In genomic region chr6:129603731-129604130, GRCh38 we compare ENCODE assay signal across 26 cellular contexts.
"Had no signal": no experiment of that assay in that cellular context is flagged by ENCODE, and none has a peak within 500 bp of the region (broad histone marks: within the 10 kb centered on the region; RNA-seq: fewer than 3 reads in every experiment).

No MANE protein-coding gene starts in this region.

- H3K4me3 Mint-ChIP-seq: activated CD4-positive, alpha-beta T cell treated with anti-CD3 and anti-CD28 coated beads, Interleukin-2, amount 10 ng/mL, durations not matched to agents 7 days and 5 days; activated CD8-positive, alpha-beta T cell treated with anti-CD3 and anti-CD28 coated beads for 36 hours; activated naive CD4-positive, alpha-beta T cell treated with anti-CD3 and anti-CD28 coated beads, Interleukin-2, amount 50 U/mL, for 24 hours; activated naive CD8-positive, alpha-beta T cell treated with anti-CD3 and anti-CD28 coated beads for 36 hours; activated naive CD8-positive, alpha-beta T cell treated with anti-CD3 and anti-CD28 coated beads, Interleukin-2, amount 50 U/mL, for 24 hours; activated T-cell treated with anti-CD3 and anti-CD28 coated beads, Interleukin-2, amount 50 U/mL, for 4 hours; activated T-helper 17 cell treated with anti-CD3 and anti-CD28 coated beads, Interleukin-2, amount 50 U/mL, for 72 hours; WTC11 had no signal

- H3K36me3 Mint-ChIP-seq: WTC11 had no signal

- H3K9me3 Mint-ChIP-seq: activated CD4-positive, alpha-beta T cell treated with anti-CD3 and anti-CD28 coated beads, Interleukin-2, amount 10 ng/mL, durations not matched to agents 7 days and 5 days; activated CD8-positive, alpha-beta T cell treated with anti-CD3 and anti-CD28 coated beads for 36 hours; activated naive CD4-positive, alpha-beta T cell treated with anti-CD3 and anti-CD28 coated beads, Interleukin-2, amount 50 U/mL, for 24 hours; activated naive CD8-positive, alpha-beta T cell treated with anti-CD3 and anti-CD28 coated beads for 36 hours; activated naive CD8-positive, alpha-beta T cell treated with anti-CD3 and anti-CD28 coated beads, Interleukin-2, amount 50 U/mL, for 24 hours; activated T-cell treated with anti-CD3 and anti-CD28 coated beads, Interleukin-2, amount 50 U/mL, for 4 hours; activated T-helper 17 cell treated with anti-CD3 and anti-CD28 coated beads, Interleukin-2, amount 50 U/mL, for 72 hours; WTC11 had no signal

- DNase-seq: activated CD4-positive, alpha-beta T cell treated with anti-CD3 and anti-CD28 coated beads for 1 hour; activated CD4-positive, alpha-beta T cell treated with anti-CD3 and anti-CD28 coated beads for 4 hours; activated CD4-positive, alpha-beta T cell treated with anti-CD3 and anti-CD28 coated beads, Interleukin-2, amount 10 ng/mL, durations not matched to agents 7 days and 5 days; activated CD4-positive, alpha-beta T cell treated with anti-CD3 and anti-CD28 coated beads, Interleukin-2, amount 50 U/mL, for 48 hours; activated CD8-positive, alpha-beta memory T cell treated with anti-CD3 and anti-CD28 coated beads for 24 hours; activated CD8-positive, alpha-beta T cell treated with anti-CD3 and anti-CD28 coated beads for 36 hours; activated effector memory CD4-positive, alpha-beta T cell treated with Interleukin-2 at 50 U/mL for 16 hours; activated gamma-delta T cell treated with Interleukin-2 at 50 U/mL for 16 hours; activated naive CD4-positive, alpha-beta T cell treated with Interleukin-2 at 50 U/mL for 16 hours; activated naive CD8-positive, alpha-beta T cell treated with anti-CD3 and anti-CD28 coated beads for 36 hours; activated naive CD8-positive, alpha-beta T cell treated with anti-CD3 and anti-CD28 coated beads, Interleukin-2, amount 50 U/mL, for 24 hours; activated T-cell treated with anti-CD3 and anti-CD28 coated beads, Interleukin-2, amount 50 U/mL, for 4 hours; adrenal gland; amygdala; aorta; body of pancreas; caudate nucleus; cortex of kidney; effector CD8-positive, alpha-beta T cell; foreskin fibroblast; head of caudate nucleus; T-helper 2 cell had no signal

- ATAC-seq: activated CD8-positive, alpha-beta T cell treated with anti-CD3 and anti-CD28 coated beads for 36 hours; activated naive CD8-positive, alpha-beta T cell treated with anti-CD3 and anti-CD28 coated beads, Interleukin-2, amount 50 U/mL, for 24 hours; activated T-cell treated with anti-CD3 and anti-CD28 coated beads, Interleukin-2, amount 50 U/mL, for 4 hours; activated T-helper 17 cell treated with anti-CD3 and anti-CD28 coated beads, Interleukin-2, amount 50 U/mL, for 72 hours; body of pancreas; esophagus mucosa; WTC11 had no signal

- H3K4me1 Mint-ChIP-seq: activated naive CD4-positive, alpha-beta T cell treated with anti-CD3 and anti-CD28 coated beads, Interleukin-2, amount 50 U/mL, for 24 hours; activated T-helper 17 cell treated with anti-CD3 and anti-CD28 coated beads, Interleukin-2, amount 50 U/mL, for 72 hours had no signal

- H3K4me3 ChIP-seq: adrenal gland, body of pancreas had no signal

- H3K4me1 ChIP-seq: body of pancreas had no signal

- H3K27me3 Mint-ChIP-seq: activated CD4-positive, alpha-beta T cell treated with anti-CD3 and anti-CD28 coated beads, Interleukin-2, amount 10 ng/mL, durations not matched to agents 7 days and 5 days; activated CD8-positive, alpha-beta T cell treated with anti-CD3 and anti-CD28 coated beads for 36 hours; activated naive CD4-positive, alpha-beta T cell treated with anti-CD3 and anti-CD28 coated beads, Interleukin-2, amount 50 U/mL, for 24 hours; activated naive CD8-positive, alpha-beta T cell treated with anti-CD3 and anti-CD28 coated beads for 36 hours; activated naive CD8-positive, alpha-beta T cell treated with anti-CD3 and anti-CD28 coated beads, Interleukin-2, amount 50 U/mL, for 24 hours; activated T-helper 17 cell treated with anti-CD3 and anti-CD28 coated beads, Interleukin-2, amount 50 U/mL, for 72 hours had no signal

- H3K27ac Mint-ChIP-seq: activated CD4-positive, alpha-beta T cell treated with anti-CD3 and anti-CD28 coated beads, Interleukin-2, amount 10 ng/mL, durations not matched to agents 7 days and 5 days; activated CD8-positive, alpha-beta T cell treated with anti-CD3 and anti-CD28 coated beads for 36 hours; activated naive CD4-positive, alpha-beta T cell treated with anti-CD3 and anti-CD28 coated beads, Interleukin-2, amount 50 U/mL, for 24 hours; activated naive CD8-positive, alpha-beta T cell treated with anti-CD3 and anti-CD28 coated beads for 36 hours; activated naive CD8-positive, alpha-beta T cell treated with anti-CD3 and anti-CD28 coated beads, Interleukin-2, amount 50 U/mL, for 24 hours; activated T-helper 17 cell treated with anti-CD3 and anti-CD28 coated beads, Interleukin-2, amount 50 U/mL, for 72 hours; WTC11 had no signal

- H3K9me3 ChIP-seq: adrenal gland, body of pancreas had no signal
